Comparison of ENCODE assay signal across 23 cellular contexts in the genomic region with DNA sequence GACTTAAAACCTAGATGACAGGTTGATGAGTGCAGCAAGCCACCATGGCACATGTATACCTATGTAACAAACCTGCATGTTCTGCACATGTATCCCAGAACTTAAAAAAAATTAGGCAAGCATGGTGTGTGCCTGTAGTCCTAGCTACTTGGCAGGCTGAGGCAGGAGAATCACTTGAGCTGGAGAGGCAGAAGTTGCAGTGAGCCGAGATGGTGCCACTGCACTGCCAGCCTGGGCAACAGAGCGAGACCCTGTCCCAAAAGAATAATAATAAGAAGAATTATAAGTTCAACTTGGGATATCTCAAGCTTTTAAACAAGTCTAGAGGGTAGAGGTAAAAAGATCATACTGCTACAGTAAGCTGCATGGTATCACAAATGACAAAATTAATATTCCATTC. TPM values are rescaled to one million over a fixed set of nuclear protein-coding genes. Genes with fewer than 3 reads are reported as not detected.
DNase-seq lines count a peak whose midpoint lies in the region; TF ChIP-seq lines count a peak whose summit lies in the region.
"Had no signal": no experiment of that assay in that cellular context is flagged by ENCODE, and none has a peak within 500 bp of the region (broad histone marks: within the 10 kb centered on the region; RNA-seq: fewer than 3 reads in every experiment).

No MANE protein-coding gene starts in this region.

- H3K27me3 ChIP-seq in thyroid gland (no peaks in the 10 kb centered on the region), GM23248 (replicated peaks; ENCODE audit: insufficient read depth) (no peaks in the 10 kb centered on the region)
- H3K27me3 ChIP-seq: BE2C, SJSA1 had no signal

- no peaks in the 10 kb centered on the region for H4K20me1 ChIP-seq in GM23248 (ENCODE audit: insufficient read depth)

- H3K4me3 ChIP-seq in SK-N-MC (no peak overlapping the region), coronary artery (no peak overlapping the region), thyroid gland (replicated peaks in 1 of 3) (no peak overlapping the region), GM23248 (no peak overlapping the region)
- H3K4me3 ChIP-seq: PC-9, SJSA1 had no signal

- peaks cover 23% of the 10 kb centered on the region; the same call in 1 of the 2 replicates for H3F3A ChIP-seq in GM23248 (ENCODE audit: insufficient read depth)

- intact Hi-C loops in thyroid gland (cut with DNase I) = no loop called here

- no peak overlapping the region for H3K4me2 ChIP-seq in GM23248 (ENCODE audit: unreplicated experiment)
- H3K4me2 ChIP-seq: PC-9 had no signal

- H3K79me2 ChIP-seq in GM23248 (ENCODE audit: insufficient read depth) = no peaks in the 10 kb centered on the region

- H2AFZ ChIP-seq in GM23248 = no peak overlapping the region
- H2AFZ ChIP-seq: PC-9 had no signal

- in situ Hi-C loops in GM23248 (cut with MboI) = no loop called here

- 0 out of 2 replicates have a peak overlapping the region, but pooled peaks have one; percentile 47 for H3K27ac ChIP-seq in SK-N-MC
- no peak overlapping the region for H3K27ac ChIP-seq in coronary artery
- H3K27ac ChIP-seq in thyroid gland = peak overlapping the region in 1 of 3 donors; percentile 19
- H3K27ac ChIP-seq in GM23248 = no peak overlapping the region
- H3K27ac ChIP-seq: PC-9, SJSA1 had no signal

- H3K9ac ChIP-seq in SK-N-MC (ENCODE audit: insufficient read length) (no peak overlapping the region), GM23248 (no peak overlapping the region)

- TF ChIP-seq CTCF in coronary artery (IDR thresholded peaks at IDR 0.05) = no peak
- TF ChIP-seq CTCF in thyroid gland (IDR thresholded peaks at IDR 0.05) = no peak

- H3K4me1 ChIP-seq in thyroid gland = peaks cover 3 to 17% of the 10 kb centered on the region in 2 donors
- peaks cover 5% of the 10 kb centered on the region for H3K4me1 ChIP-seq in GM23248 (ENCODE audit: insufficient read depth)
- H3K4me1 ChIP-seq: BE2C had no signal

- WGBS in thyroid gland, 2 donors = 47 to 49% methylated on average over 2 of the region's 2 CpGs
- WGBS in GM23248 (ENCODE audit: low coverage in 1 of 2, low lambda C conversion rate in 2 of 2, missing lambda C conversion rate in 2 of 2), 2 experiments = 85 to 93% methylated on average over 2 of the region's 2 CpGs

- TF ChIP-seq POLR2A in thyroid gland (IDR thresholded peaks at IDR 0.05) = no peak

- peaks cover 95% of the 10 kb centered on the region for H3K36me3 ChIP-seq in SK-N-MC (ENCODE audit: insufficient read depth, low read length)
- no peaks in the 10 kb centered on the region for H3K36me3 ChIP-seq in thyroid gland
- H3K36me3 ChIP-seq in GM23248 (ENCODE audit: low read depth) = peaks cover 11% of the 10 kb centered on the region; the same call in 1 of the 2 replicates

- DNase-seq in activated effector memory CD4-positive, alpha-beta T cell treated with anti-CD3 and anti-CD28 coated beads, Interleukin-2, amount 50 U/mL, for 16 hours = peak; percentile 25
- DNase-seq in activated effector memory CD4-positive, alpha-beta T cell treated with Interleukin-2 at 50 U/mL for 16 hours = no peak
- DNase-seq in SK-N-MC (ENCODE audit: low read depth, low spot score) (no peak), coronary artery (ENCODE audit: low spot score) (peak; percentile 55), thyroid gland (peak; percentile 58 to 73), cerebellar nuclear complex (lab: John Stamatoyannopoulos, UW) (no peak), GM23248 (no peak)
- DNase-seq: 8988T; ACHN; BE2C; CD8-positive, alpha-beta memory T cell; DMS79 treated with DMSO at 0.1 percent for 48 hours; GF-D8; HCEC 1CT; Kasumi-1; MV-4-11; NCI-H1105 treated with DMSO at 0.1 percent for 48 hours; NCI-H2029; NCI-H446 treated with DMSO at 0.1 percent for 48 hours; NCI-H526; NCI-H82; PC-9 had no signal

- no peaks in the 10 kb centered on the region for H3K9me2 ChIP-seq in GM23248 (ENCODE audit: insufficient read depth)

- no peaks in the 10 kb centered on the region for H3K9me3 ChIP-seq in SK-N-MC (ENCODE audit: low read depth, low read length)
- no peaks in the 10 kb centered on the region for H3K9me3 ChIP-seq in thyroid gland
- no peaks in the 10 kb centered on the region for H3K9me3 ChIP-seq in GM23248 (ENCODE audit: low read depth)
- H3K9me3 ChIP-seq: BE2C had no signal

RNA-seq across cellular contexts. Expression of gene CDC6, which starts 9.8 kb away (rescaled TPM):
- 1 to 10 TPM in 1 of 4 donors, under 1 TPM in 3; 0.63 to 5.2 (median 0.79) TPM for total RNA-seq in thyroid gland
- total RNA-seq in GM23248 (2014; rRNA removed; shearing (Covaris generic)) = 12.4 and 13.4 TPM in 2 replicates
- 8.8 and 9.8 TPM in 2 replicates for polyA plus RNA-seq in GM23248 (2016; fragmentation: Nextera tagmentation; extraction: Ambion mirVana)

RNA-seq across cellular contexts. Expression of gene RARA, which starts 11.5 kb away (rescaled TPM):
- total RNA-seq in thyroid gland = 10 to 100 TPM; 20.0 to 60.9 (median 35.2) TPM
- total RNA-seq in GM23248 (2014; rRNA removed; shearing (Covaris generic)) = 32.2 and 38.9 TPM in 2 replicates
- 23.7 and 24.5 TPM in 2 replicates for polyA plus RNA-seq in GM23248 (2016; fragmentation: Nextera tagmentation; extraction: Ambion mirVana)

Comparison
In these comparisons a context has a peak if more than half of its experiments do, and no peak if none do; other contexts are left out.
1. DNase-seq: peak in activated effector memory CD4-positive, alpha-beta T cell treated with anti-CD3 and anti-CD28 coated beads, Interleukin-2, amount 50 U/mL, for 16 hours (single experiment), coronary artery (single experiment) and thyroid gland (2 of 2); none in activated effector memory CD4-positive, alpha-beta T cell treated with Interleukin-2 at 50 U/mL for 16 hours (single experiment), SK-N-MC (single experiment), cerebellar nuclear complex (0 of 2) and GM23248 (single experiment).